In genomic region chr1:29096255-29096896, GRCh38 we compare ENCODE assay signal across 1 cellular context.
TF ChIP-seq lines count a peak whose summit lies in the region.

No MANE protein-coding gene starts in this region.

TF ChIP-seq in H1, 55 proteins besides CTCF, POLR2A, EP300 and RAD21:
- TF ChIP-seq SUZ12 (IDR thresholded peaks at IDR 0.05; ENCODE audit: low read length) = no peak
- TF ChIP-seq HDAC2 (IDR thresholded peaks at IDR 0.05; ENCODE audit: borderline replicate concordance in 1 of 2, low read depth in 2 of 2, low read length in 2 of 2) = no peak
- peak; percentile 4 for TF ChIP-seq NANOG (IDR thresholded peaks at IDR 0.05; ENCODE audit: insufficient read depth, low read depth, low read length, poor library complexity, severe bottlenecking)
- no peak for TF ChIP-seq JUND (IDR thresholded peaks at IDR 0.05; ENCODE audit: low read length)
- TF ChIP-seq PHF8 (conservative IDR thresholded peaks at IDR 0.05; ENCODE audit: low read depth, low read length) = no peak
- TF ChIP-seq RNF2 (IDR thresholded peaks at IDR 0.05; ENCODE audit: borderline replicate concordance, low read depth, low read length, missing control alignments, poor library complexity, severe bottlenecking) = no peak
